In genomic region chr5:38800044-38800443, GRCh38 we compare ENCODE assay signal across 21 cellular contexts. TPM values are rescaled to one million over a fixed set of nuclear protein-coding genes. Genes with fewer than 3 reads are reported as not detected.
"Had no signal": no experiment of that assay in that cellular context is flagged by ENCODE, and none has a peak within 500 bp of the region (broad histone marks: within the 10 kb centered on the region; RNA-seq: fewer than 3 reads in every experiment).

No MANE protein-coding gene starts in this region.

- H3K27me3 ChIP-seq: esophagus squamous epithelium, vagina had no signal

- ATAC-seq: activated CD8-positive, alpha-beta T cell treated with anti-CD3 and anti-CD28 coated beads, Interleukin-2, amount 10 ng/mL, durations not matched to agents 7 days and 5 days; activated naive CD8-positive, alpha-beta T cell treated with anti-CD3 and anti-CD28 coated beads, Interleukin-2, amount 50 U/mL, for 24 hours; left lobe of liver had no signal

- DNase-seq: activated CD4-positive, alpha-beta T cell treated with anti-CD3 and anti-CD28 coated beads for 1 hour; activated CD4-positive, alpha-beta T cell treated with anti-CD3 and anti-CD28 coated beads, Interleukin-2, amount 50 U/mL, for 1 hour; activated CD8-positive, alpha-beta T cell treated with anti-CD3 and anti-CD28 coated beads, Interleukin-2, amount 10 ng/mL, durations not matched to agents 7 days and 5 days; activated gamma-delta T cell; activated naive CD4-positive, alpha-beta T cell treated with anti-CD3 and anti-CD28 coated beads, Interleukin-2, amount 50 U/mL, for 16 hours; activated naive CD8-positive, alpha-beta T cell treated with anti-CD3 and anti-CD28 coated beads, Interleukin-2, amount 50 U/mL, for 24 hours; cerebellar nuclear complex; esophagus squamous epithelium; occipital lobe; posterior cingulate gyrus; stimulated activated CD4-positive, alpha-beta T cell treated with anti-CD3 and anti-CD28 coated beads, Interleukin-4, amount 100 ng/mL, for 24 hours; stimulated activated naive CD4-positive, alpha-beta T cell treated with Interleukin-2 at 50 U/mL for 16 hours; substantia nigra had no signal

- FAIRE-seq: kidney had no signal

- H3K36me3 ChIP-seq: esophagus squamous epithelium, tibial artery, vagina had no signal

- H3K4me3 ChIP-seq: coronary artery, esophagus squamous epithelium, tibial artery, vagina had no signal

- H3K9me3 ChIP-seq: esophagus squamous epithelium, tibial artery, vagina had no signal

- H3K27ac ChIP-seq: vagina had no signal

RNA-seq across cellular contexts. Expression of gene OSMR, which starts 45.8 kb away (rescaled TPM):
- total RNA-seq: activated T-helper 1 cell treated with anti-CD3 and anti-CD28 coated beads, Interleukin-12 subunit alpha, Interleukin-12 subunit beta, Interleukin-2, Interleukin-4 antibody, amounts not matched to agents 30 ng/mL and 10 ng/mL and 1 ng/mL, durations not matched to agents 14 hours and 24 hours and 36 hours; mononuclear cell; T-helper 2 cell treated with Interferon-gamma antibody and Interleukin-4, amounts not matched to agents 100 ng/mL and 5 ng/mL, for 36 hours had no signal
